In the genomic region with DNA sequence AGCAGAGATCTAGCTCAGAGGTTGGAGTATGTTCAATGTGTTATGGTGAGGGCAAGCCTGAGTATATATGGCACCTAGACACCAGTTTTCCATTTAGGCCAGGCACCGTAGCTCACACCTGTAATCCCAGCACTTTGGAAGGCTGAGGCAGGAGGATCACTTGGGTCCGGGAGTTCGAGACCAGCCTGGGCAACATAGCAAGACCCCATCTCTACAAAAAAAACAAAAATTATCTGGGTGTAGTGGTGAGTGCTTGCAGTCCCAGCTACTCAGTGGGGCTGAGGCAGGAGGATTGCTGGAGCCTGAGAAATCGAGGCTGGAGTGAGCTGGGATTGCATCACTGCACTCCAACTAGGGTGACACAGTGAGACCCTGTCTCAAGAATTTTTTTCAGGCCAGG, we compare ENCODE assay signal across 4 cellular contexts. TPM values are rescaled to one million over a fixed set of nuclear protein-coding genes. Genes with fewer than 3 reads are reported as not detected.
"Had no signal": no experiment of that assay in that cellular context is flagged by ENCODE, and none has a peak within 500 bp of the region (broad histone marks: within the 10 kb centered on the region; RNA-seq: fewer than 3 reads in every experiment).

No MANE protein-coding gene starts in this region.

RNA-seq across cellular contexts. Expression of a gene that starts 43.1 kb away (rescaled TPM):
- total RNA-seq: HepG2, HT-29, HT1080, IMR-90 had no signal
- polyA plus RNA-seq: HepG2, IMR-90 had no signal

RNA-seq across cellular contexts. Expression of a gene that starts 44.6 kb away (rescaled TPM):
- total RNA-seq: HepG2, HT-29, HT1080, IMR-90 had no signal
- polyA plus RNA-seq: HepG2, IMR-90 had no signal
